18 cellular contexts compared by ENCODE assay signal in genomic region chr2:190837417-190837816, GRCh38. TPM values are rescaled to one million over a fixed set of nuclear protein-coding genes. Genes with fewer than 3 reads are reported as not detected.
A peak's percentile ranks its signal among the peaks of the same experiment; 100 is the strongest.
DNase-seq lines count a peak whose midpoint lies in the region; TF ChIP-seq lines count a peak whose summit lies in the region.
"Had no signal": no experiment of that assay in that cellular context is flagged by ENCODE, and none has a peak within 500 bp of the region (broad histone marks: within the 10 kb centered on the region; RNA-seq: fewer than 3 reads in every experiment).

No MANE protein-coding gene starts in this region.

- H3K36me3 Mint-ChIP-seq in activated CD4-positive, alpha-beta T cell treated with anti-CD3 and anti-CD28 coated beads, Interleukin-2, amount 10 ng/mL, durations not matched to agents 24 days and 14 days (ENCODE audit: low read depth), result peaks cover 2% of the 10 kb centered on the region
- H3K36me3 Mint-ChIP-seq: natural killer cell treated with Interleukin-12 subunit alpha and Interleukin-12 subunit beta and Interleukin-15 and Interleukin-18, amount 100 ng/mL, for 72 hours had no signal

- in situ Hi-C loops in brain microvascular endothelial cell (cut with HindIII; ENCODE audit: low pct_ligation_motif_present, low sequenced_read_pairs), result no loop called here

- no peak overlapping the region for H3K4me3 ChIP-seq in brain microvascular endothelial cell (ENCODE audit: low read depth, low read length)
- H3K4me3 ChIP-seq: cardiac muscle cell, esophagus squamous epithelium, SK-N-MC had no signal

- intact Hi-C loops in activated CD4-positive, alpha-beta T cell treated with anti-CD3 and anti-CD28 coated beads, Interleukin-2, amount 10 ng/mL, durations not matched to agents 24 days and 14 days (cut with micrococcal nuclease), result no loop called here

- no peak for TF ChIP-seq CTCF in brain microvascular endothelial cell (IDR thresholded peaks at IDR 0.05; ENCODE audit: low read depth, low read length, missing control alignments)

- H3K27me3 Mint-ChIP-seq in activated CD4-positive, alpha-beta T cell treated with anti-CD3 and anti-CD28 coated beads, Interleukin-2, amount 10 ng/mL, durations not matched to agents 24 days and 14 days, result peaks cover 3% of the 10 kb centered on the region
- H3K27me3 Mint-ChIP-seq: activated CD4-positive, alpha-beta T cell treated with anti-CD3 and anti-CD28 coated beads for 36 hours; natural killer cell treated with Interleukin-12 subunit alpha and Interleukin-12 subunit beta and Interleukin-15 and Interleukin-18, amount 100 ng/mL, for 72 hours had no signal

- H3K4me3 Mint-ChIP-seq in activated CD4-positive, alpha-beta T cell treated with anti-CD3 and anti-CD28 coated beads, Interleukin-2, amount 10 ng/mL, durations not matched to agents 24 days and 14 days, result no peak overlapping the region
- H3K4me3 Mint-ChIP-seq: activated CD4-positive, alpha-beta T cell treated with anti-CD3 and anti-CD28 coated beads for 36 hours; natural killer cell treated with Interleukin-12 subunit alpha and Interleukin-12 subunit beta and Interleukin-15 and Interleukin-18, amount 100 ng/mL, for 72 hours had no signal

- peak overlapping the region; percentile 44 for H3K27ac ChIP-seq in brain microvascular endothelial cell
- H3K27ac ChIP-seq: cardiac muscle cell, esophagus squamous epithelium had no signal

- H3K27ac Mint-ChIP-seq in activated CD4-positive, alpha-beta T cell treated with anti-CD3 and anti-CD28 coated beads, Interleukin-2, amount 10 ng/mL, durations not matched to agents 24 days and 14 days, result no peak overlapping the region
- H3K27ac Mint-ChIP-seq: activated CD4-positive, alpha-beta T cell treated with anti-CD3 and anti-CD28 coated beads for 36 hours; natural killer cell treated with Interleukin-12 subunit alpha and Interleukin-12 subunit beta and Interleukin-15 and Interleukin-18, amount 100 ng/mL, for 72 hours had no signal

- no peaks in the 10 kb centered on the region for H3K36me3 ChIP-seq in brain microvascular endothelial cell (replicated peaks)
- H3K36me3 ChIP-seq: cardiac muscle cell, esophagus squamous epithelium had no signal

- no peaks in the 10 kb centered on the region for H3K27me3 ChIP-seq in brain microvascular endothelial cell (replicated peaks)
- H3K27me3 ChIP-seq: cardiac muscle cell, esophagus squamous epithelium had no signal

- no peaks in the 10 kb centered on the region for H3K9me3 Mint-ChIP-seq in activated CD4-positive, alpha-beta T cell treated with anti-CD3 and anti-CD28 coated beads, Interleukin-2, amount 10 ng/mL, durations not matched to agents 24 days and 14 days
- H3K9me3 Mint-ChIP-seq: natural killer cell treated with Interleukin-12 subunit alpha and Interleukin-12 subunit beta and Interleukin-15 and Interleukin-18, amount 100 ng/mL, for 72 hours had no signal

- H3K4me1 Mint-ChIP-seq in activated CD4-positive, alpha-beta T cell treated with anti-CD3 and anti-CD28 coated beads, Interleukin-2, amount 10 ng/mL, durations not matched to agents 24 days and 14 days, result peaks cover 21% of the 10 kb centered on the region

- DNase-seq in Ammon's horn (ENCODE audit: low spot score), result peak; percentile 21
- peak; percentile 33 for DNase-seq in LoVo (ENCODE audit: low spot score)
- no peak for DNase-seq in brain microvascular endothelial cell
- peak; percentile 36 for DNase-seq in medulla oblongata (ENCODE audit: extremely low spot score)
- DNase-seq in epidermal melanocyte (ENCODE audit: insufficient read length, low spot score), result no peak
- no peak for DNase-seq in cortex of kidney (lab: John Stamatoyannopoulos, UW)
- DNase-seq in activated CD4-positive, alpha-beta T cell treated with anti-CD3 and anti-CD28 coated beads, Interleukin-2, amount 10 ng/mL, durations not matched to agents 24 days and 14 days, result no peak
- DNase-seq in SHP77 treated with DMSO at 0.1 percent for 48 hours (lab: John Stamatoyannopoulos, UW), result no peak
- DNase-seq: activated CD4-positive, alpha-beta T cell treated with anti-CD3 and anti-CD28 coated beads for 36 hours; C1 segment of cervical spinal cord; esophagus squamous epithelium; GDM1; kidney; MM.1S; NCI-H524 had no signal

RNA-seq across cellular contexts. Expression of gene GLS, which starts 43.2 kb away (rescaled TPM):
- 256 and 266 TPM in 2 replicates for total RNA-seq in activated CD4-positive, alpha-beta T cell treated with anti-CD3 and anti-CD28 coated beads, Interleukin-2, amount 10 ng/mL, durations not matched to agents 24 days and 14 days

Comparison
In these comparisons a context has a peak if more than half of its experiments do, and no peak if none do; other contexts are left out.
1. DNase-seq: peak in Ammon's horn (single experiment), LoVo (single experiment) and medulla oblongata (single experiment); none in brain microvascular endothelial cell (single experiment), epidermal melanocyte (single experiment), cortex of kidney (single experiment), activated CD4-positive, alpha-beta T cell treated with anti-CD3 and anti-CD28 coated beads, Interleukin-2, amount 10 ng/mL, durations not matched to agents 24 days and 14 days (single experiment) and SHP77 treated with DMSO at 0.1 percent for 48 hours (single experiment).